ENCODE assay signal across 26 cellular contexts in genomic region chr5:10220253-10220652, GRCh38. TPM values are rescaled to one million over a fixed set of nuclear protein-coding genes. Genes with fewer than 3 reads are reported as not detected.
DNase-seq lines count a peak whose midpoint lies in the region; ATAC-seq and TF ChIP-seq lines count a peak whose summit lies in the region.
"Had no signal": no experiment of that assay in that cellular context is flagged by ENCODE, and none has a peak within 500 bp of the region (broad histone marks: within the 10 kb centered on the region; RNA-seq: fewer than 3 reads in every experiment).

No MANE protein-coding gene starts in this region.

- H3K27me3 Mint-ChIP-seq in chondrocyte (ENCODE audit: low read depth), result no peaks in the 10 kb centered on the region
- H3K27me3 Mint-ChIP-seq: activated naive CD8-positive, alpha-beta T cell treated with anti-CD3 and anti-CD28 coated beads, Interleukin-2, amount 50 U/mL, for 24 hours; stimulated activated naive B cell treated with anti-CD40 and anti-IgM and Interleukin-4, amounts not matched to agents 10 μg/mL and 1 μg/mL and 100 μg/mL, for 72 hours had no signal

- H3K4me3 ChIP-seq in AG10803 (ENCODE audit: low read length), result no peak overlapping the region
- H3K4me3 ChIP-seq: body of pancreas, colonic mucosa, prostate gland, testis had no signal

- no peak for ATAC-seq in HG03442 (IDR thresholded peaks at IDR 0.05; ENCODE audit: unreplicated experiment)
- ATAC-seq: activated naive CD8-positive, alpha-beta T cell treated with anti-CD3 and anti-CD28 coated beads, Interleukin-2, amount 50 U/mL, for 24 hours; body of pancreas; left lobe of liver; stimulated activated naive B cell treated with anti-CD40 and anti-IgM and Interleukin-4, amounts not matched to agents 10 μg/mL and 1 μg/mL and 100 μg/mL, for 72 hours had no signal

- no peak overlapping the region for H3K4me3 Mint-ChIP-seq in chondrocyte (ENCODE audit: unreplicated experiment)
- H3K4me3 Mint-ChIP-seq: activated naive CD8-positive, alpha-beta T cell treated with anti-CD3 and anti-CD28 coated beads, Interleukin-2, amount 50 U/mL, for 24 hours; CD8-positive, alpha-beta memory T cell; HFFc6; nephron progenitor cell; stimulated activated naive B cell treated with anti-CD40 and anti-IgM and Interleukin-4, amounts not matched to agents 10 μg/mL and 1 μg/mL and 100 μg/mL, for 72 hours; T-helper 2 cell treated with Interferon-gamma antibody and Interleukin-4, amounts not matched to agents 5 μg/mL and 100 μg/mL, for 36 hours had no signal

- peak; percentile 42 for TF ChIP-seq CTCF in AG10803 (conservative IDR thresholded peaks at IDR 0.05; ENCODE audit: low read length)
- peak; percentile 44 for TF ChIP-seq CTCF in chondrocyte (IDR thresholded peaks at IDR 0.05)

- H3K27ac Mint-ChIP-seq in chondrocyte (ENCODE audit: unreplicated experiment), result no peak overlapping the region
- H3K27ac Mint-ChIP-seq: activated naive CD8-positive, alpha-beta T cell treated with anti-CD3 and anti-CD28 coated beads, Interleukin-2, amount 50 U/mL, for 24 hours; CD8-positive, alpha-beta memory T cell; HFFc6; nephron progenitor cell; stimulated activated naive B cell treated with anti-CD40 and anti-IgM and Interleukin-4, amounts not matched to agents 10 μg/mL and 1 μg/mL and 100 μg/mL, for 72 hours; T-helper 2 cell treated with Interferon-gamma antibody and Interleukin-4, amounts not matched to agents 5 μg/mL and 100 μg/mL, for 36 hours had no signal

- H3K4me1 Mint-ChIP-seq in chondrocyte (ENCODE audit: low read depth), result peaks cover 14% of the 10 kb centered on the region
- H3K4me1 Mint-ChIP-seq: activated naive CD8-positive, alpha-beta T cell treated with anti-CD3 and anti-CD28 coated beads, Interleukin-2, amount 50 U/mL, for 24 hours; CD8-positive, alpha-beta memory T cell; nephron progenitor cell; stimulated activated naive B cell treated with anti-CD40 and anti-IgM and Interleukin-4, amounts not matched to agents 10 μg/mL and 1 μg/mL and 100 μg/mL, for 72 hours had no signal

- peaks cover 3% of the 10 kb centered on the region for H3K36me3 Mint-ChIP-seq in chondrocyte (ENCODE audit: low read depth)

- DNase-seq in AG10803 (ENCODE audit: low read depth), result no peak
- peak; percentile 46 for DNase-seq in EH (ENCODE audit: low read depth)
- no peak for DNase-seq in chondrocyte (ENCODE audit: low spot score)
- DNase-seq in left kidney (ENCODE audit: low read depth, low spot score), result peak; percentile 57
- DNase-seq in NCI-H187 (lab: John Stamatoyannopoulos, UW), result no peak
- no peak for DNase-seq in mucosa of gallbladder (ENCODE audit: low spot score)
- no peak for DNase-seq in NCI-H1105 (lab: John Stamatoyannopoulos, UW)
- DNase-seq: activated CD4-positive, alpha-beta T cell treated with anti-CD3 and anti-CD28 coated beads, Interleukin-2, amount 50 U/mL, for 4 hours; activated CD8-positive, alpha-beta memory T cell treated with anti-CD3 and anti-CD28 coated beads, Interleukin-2, amount 50 U/mL, for 48 hours; activated naive CD8-positive, alpha-beta T cell treated with anti-CD3 and anti-CD28 coated beads, Interleukin-2, amount 50 U/mL, for 24 hours; body of pancreas; CD8-positive, alpha-beta memory T cell; colonic mucosa; HFFc6; NCI-H1092; NCI-H2029 treated with DMSO at 0.1 percent for 48 hours; NCI-H446 treated with DMSO at 0.1 percent for 48 hours; nephron progenitor cell; small intestine; stimulated activated CD4-positive, alpha-beta T cell treated with anti-CD3 and anti-CD28 coated beads, Interleukin-2, amount 100 ng/mL, for 48 hours; stimulated activated naive B cell treated with anti-CD40 and anti-IgM and Interleukin-4, amounts not matched to agents 10 μg/mL and 1 μg/mL and 100 μg/mL, for 72 hours; testis had no signal

- H3K9me3 Mint-ChIP-seq in chondrocyte (ENCODE audit: low read depth), result peaks cover 5% of the 10 kb centered on the region
- H3K9me3 Mint-ChIP-seq: activated naive CD8-positive, alpha-beta T cell treated with anti-CD3 and anti-CD28 coated beads, Interleukin-2, amount 50 U/mL, for 24 hours; HFFc6; T-helper 2 cell treated with Interferon-gamma antibody and Interleukin-4, amounts not matched to agents 5 μg/mL and 100 μg/mL, for 36 hours had no signal

RNA-seq across cellular contexts. Expression of gene ATPSCKMT, which starts 29.4 kb away (rescaled TPM):
- total RNA-seq in chondrocyte, result 15.6 to 21.2 TPM (median 18.8 TPM) in 3 replicates
- total RNA-seq in mucosa of gallbladder, result 26.8 TPM

RNA-seq across cellular contexts. Expression of gene CCT5, which starts 29.8 kb away (rescaled TPM):
- 161 to 170 TPM (median 165 TPM) in 3 replicates for total RNA-seq in chondrocyte
- 133 TPM for total RNA-seq in mucosa of gallbladder

Comparison
In these comparisons a context has a peak if more than half of its experiments do, and no peak if none do; other contexts are left out.
1. DNase-seq: peak in EH (single experiment) and left kidney (single experiment); none in AG10803 (single experiment), chondrocyte (single experiment), NCI-H187 (0 of 2), mucosa of gallbladder (single experiment) and NCI-H1105 (single experiment).